In genomic region chr5:74587895-74588294, GRCh38 we compare ENCODE assay signal across 2 cellular contexts.
TF ChIP-seq lines count a peak whose summit lies in the region.

No MANE protein-coding gene starts in this region.

TF ChIP-seq in HEK293T, 16 proteins besides CTCF, POLR2A, EP300 and RAD21 (continued from another document):
- TF ChIP-seq, protein P1, sequence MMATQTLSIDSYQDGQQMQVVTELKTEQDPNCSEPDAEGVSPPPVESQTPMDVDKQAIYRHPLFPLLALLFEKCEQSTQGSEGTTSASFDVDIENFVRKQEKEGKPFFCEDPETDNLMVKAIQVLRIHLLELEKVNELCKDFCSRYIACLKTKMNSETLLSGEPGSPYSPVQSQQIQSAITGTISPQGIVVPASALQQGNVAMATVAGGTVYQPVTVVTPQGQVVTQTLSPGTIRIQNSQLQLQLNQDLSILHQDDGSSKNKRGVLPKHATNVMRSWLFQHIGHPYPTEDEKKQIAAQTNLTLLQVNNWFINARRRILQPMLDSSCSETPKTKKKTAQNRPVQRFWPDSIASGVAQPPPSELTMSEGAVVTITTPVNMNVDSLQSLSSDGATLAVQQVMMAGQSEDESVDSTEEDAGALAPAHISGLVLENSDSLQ (IDR thresholded peaks at IDR 0.05), result peak; percentile 63

TF ChIP-seq in K562, 482 proteins besides CTCF, POLR2A, EP300 and RAD21 (continued from another document):
- TF ChIP-seq TRIM25 (IDR thresholded peaks at IDR 0.05; ENCODE audit: borderline replicate concordance) (no peak), CREM (IDR thresholded peaks at IDR 0.05; ENCODE audit: low read depth) (no peak), ZNF274 (IDR thresholded peaks at IDR 0.05; ENCODE audit: borderline replicate concordance, low read depth, low read length) (no peak), SPI1 (IDR thresholded peaks at IDR 0.05; ENCODE audit: borderline replicate concordance, low read depth, low read length) (peak; percentile 31; the same call in 1 of the 2 replicates), EWSR1 (IDR thresholded peaks at IDR 0.05; ENCODE audit: borderline replicate concordance, low read depth, partially characterized antibody) (no peak), IRF2 (CRISPR knock-in tag; IDR thresholded peaks at IDR 0.05) (no peak), C11orf30 (IDR thresholded peaks at IDR 0.05; ENCODE audit: low read depth) (0 out of 2 replicates have a peak, but pooled peaks have one; percentile 16), PBX2 (CRISPR knock-in tag; IDR thresholded peaks at IDR 0.05; ENCODE audit: low read depth) (no peak), PBX2 (tag; conservative IDR thresholded peaks at IDR 0.05; ENCODE audit: low read depth) (peak; percentile 61), STAT5B (CRISPR knock-in tag; IDR thresholded peaks at IDR 0.05) (no peak), JUND (IDR thresholded peaks at IDR 0.05; ENCODE audit: borderline replicate concordance, low read depth, low read length) (no peak), JUND (tag; IDR thresholded peaks at IDR 0.05; ENCODE audit: borderline replicate concordance, low read depth, low read length) (no peak)
- TF ChIP-seq, protein P2, sequence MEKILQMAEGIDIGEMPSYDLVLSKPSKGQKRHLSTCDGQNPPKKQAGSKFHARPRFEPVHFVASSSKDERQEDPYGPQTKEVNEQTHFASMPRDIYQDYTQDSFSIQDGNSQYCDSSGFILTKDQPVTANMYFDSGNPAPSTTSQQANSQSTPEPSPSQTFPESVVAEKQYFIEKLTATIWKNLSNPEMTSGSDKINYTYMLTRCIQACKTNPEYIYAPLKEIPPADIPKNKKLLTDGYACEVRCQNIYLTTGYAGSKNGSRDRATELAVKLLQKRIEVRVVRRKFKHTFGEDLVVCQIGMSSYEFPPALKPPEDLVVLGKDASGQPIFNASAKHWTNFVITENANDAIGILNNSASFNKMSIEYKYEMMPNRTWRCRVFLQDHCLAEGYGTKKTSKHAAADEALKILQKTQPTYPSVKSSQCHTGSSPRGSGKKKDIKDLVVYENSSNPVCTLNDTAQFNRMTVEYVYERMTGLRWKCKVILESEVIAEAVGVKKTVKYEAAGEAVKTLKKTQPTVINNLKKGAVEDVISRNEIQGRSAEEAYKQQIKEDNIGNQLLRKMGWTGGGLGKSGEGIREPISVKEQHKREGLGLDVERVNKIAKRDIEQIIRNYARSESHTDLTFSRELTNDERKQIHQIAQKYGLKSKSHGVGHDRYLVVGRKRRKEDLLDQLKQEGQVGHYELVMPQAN (IDR thresholded peaks at IDR 0.05; ENCODE audit: borderline replicate concordance), result no peak
- TF ChIP-seq, protein P1 (IDR thresholded peaks at IDR 0.05), result peak; percentile 95
- TF ChIP-seq, protein P3, sequence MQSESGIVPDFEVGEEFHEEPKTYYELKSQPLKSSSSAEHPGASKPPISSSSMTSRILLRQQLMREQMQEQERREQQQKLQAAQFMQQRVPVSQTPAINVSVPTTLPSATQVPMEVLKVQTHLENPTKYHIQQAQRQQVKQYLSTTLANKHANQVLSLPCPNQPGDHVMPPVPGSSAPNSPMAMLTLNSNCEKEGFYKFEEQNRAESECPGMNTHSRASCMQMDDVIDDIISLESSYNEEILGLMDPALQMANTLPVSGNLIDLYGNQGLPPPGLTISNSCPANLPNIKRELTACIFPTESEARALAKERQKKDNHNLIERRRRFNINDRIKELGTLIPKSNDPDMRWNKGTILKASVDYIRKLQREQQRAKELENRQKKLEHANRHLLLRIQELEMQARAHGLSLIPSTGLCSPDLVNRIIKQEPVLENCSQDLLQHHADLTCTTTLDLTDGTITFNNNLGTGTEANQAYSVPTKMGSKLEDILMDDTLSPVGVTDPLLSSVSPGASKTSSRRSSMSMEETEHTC (IDR thresholded peaks at IDR 0.05), result no peak
TF ChIP-seq in K562: peak in this region for 4.
